Comparison of ENCODE assay signal across 17 cellular contexts in the genomic region with DNA sequence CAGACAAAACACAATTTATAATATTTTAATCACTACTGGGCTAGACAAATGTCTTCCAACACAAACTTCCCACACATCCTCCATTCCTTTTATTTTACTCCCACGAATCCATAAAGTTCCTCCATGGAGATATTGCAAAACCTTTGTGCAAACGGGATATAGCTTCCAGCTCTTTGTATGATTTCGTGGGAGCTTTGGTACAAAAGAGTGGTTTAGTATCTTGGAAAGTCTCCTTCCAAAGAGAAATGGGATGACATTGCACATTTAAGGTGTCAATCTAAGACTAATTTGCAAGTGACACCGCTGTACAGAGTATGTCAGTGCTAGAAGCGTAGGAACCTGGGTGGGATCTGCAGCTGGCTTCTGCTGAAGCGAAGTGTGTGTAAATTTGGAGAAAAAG.
A peak's percentile ranks its signal among the peaks of the same experiment; 100 is the strongest.
DNase-seq lines count a peak whose midpoint lies in the region; ATAC-seq and TF ChIP-seq lines count a peak whose summit lies in the region.
"Had no signal": no experiment of that assay in that cellular context is flagged by ENCODE, and none has a peak within 500 bp of the region (broad histone marks: within the 10 kb centered on the region; RNA-seq: fewer than 3 reads in every experiment).

No MANE protein-coding gene starts in this region.

- H3K4me1 ChIP-seq in transverse colon (peaks cover 0 to 21% (median 3%) of the 10 kb centered on the region in 4 donors), prostate gland (replicated peaks) (no peaks in the 10 kb centered on the region)
- H3K4me1 ChIP-seq: right lobe of liver, uterus had no signal

- H3K27ac ChIP-seq in transverse colon (peak overlapping the region in 3 of 4 donors; percentile 16 to 37 (median 30)), prostate gland (no peak overlapping the region)
- H3K27ac ChIP-seq: cardiac muscle cell, neutrophil, right lobe of liver, uterus had no signal

- in situ Hi-C loops in transverse colon (cut with MboI; ENCODE audit: low pct_ligation_motif_present in 1 of 4, low pct_unique_long_range_greater_than_20kb in 1 of 4, low sequenced_read_pairs in 3 of 4) = no loop called here

- no peaks in the 10 kb centered on the region for H3K9me3 ChIP-seq in transverse colon
- no peaks in the 10 kb centered on the region for H3K9me3 ChIP-seq in prostate gland
- H3K9me3 ChIP-seq: neutrophil, right lobe of liver, uterus had no signal

- H3K36me3 Mint-ChIP-seq in activated naive CD4-positive, alpha-beta T cell treated with anti-CD3 and anti-CD28 coated beads, Interleukin-2, amount 10 ng/mL, durations not matched to agents 7 days and 5 days = peaks cover 5% of the 10 kb centered on the region
- H3K36me3 Mint-ChIP-seq in activated naive CD4-positive, alpha-beta T cell treated with anti-CD3 and anti-CD28 coated beads, Interleukin-2, amount 50 U/mL, for 72 hours = peaks cover 8 to 16% of the 10 kb centered on the region in 2 donors

- H3K4me3 Mint-ChIP-seq in activated naive CD4-positive, alpha-beta T cell treated with anti-CD3 and anti-CD28 coated beads, Interleukin-2, amount 10 ng/mL, durations not matched to agents 7 days and 5 days = no peak overlapping the region
- H3K4me3 Mint-ChIP-seq: effector memory CD8-positive, alpha-beta T cell had no signal

- no peak for TF ChIP-seq POLR2A in transverse colon (IDR thresholded peaks at IDR 0.05)
- no peak for TF ChIP-seq POLR2A in prostate gland (IDR thresholded peaks at IDR 0.05)

- ATAC-seq in activated naive CD4-positive, alpha-beta T cell treated with anti-CD3 and anti-CD28 coated beads, Interleukin-2, amount 50 U/mL, for 72 hours = no peak
- ATAC-seq: effector memory CD8-positive, alpha-beta T cell had no signal

- TF ChIP-seq EP300 in transverse colon (IDR thresholded peaks at IDR 0.05; ENCODE audit: low read depth) = no peak

- H3K4me3 ChIP-seq in fibroblast of pulmonary artery (replicated peaks; ENCODE audit: low read depth, low read length) = no peak overlapping the region
- no peak overlapping the region for H3K4me3 ChIP-seq in transverse colon
- no peak overlapping the region for H3K4me3 ChIP-seq in prostate gland
- H3K4me3 ChIP-seq: cardiac muscle cell, right lobe of liver, uterus had no signal

- H3K27ac Mint-ChIP-seq in activated naive CD4-positive, alpha-beta T cell treated with anti-CD3 and anti-CD28 coated beads, Interleukin-2, amount 10 ng/mL, durations not matched to agents 7 days and 5 days = peak overlapping the region; percentile 94
- peak overlapping the region in 1 of 2 donors; percentile 77 for H3K27ac Mint-ChIP-seq in activated naive CD4-positive, alpha-beta T cell treated with anti-CD3 and anti-CD28 coated beads, Interleukin-2, amount 50 U/mL, for 72 hours
- H3K27ac Mint-ChIP-seq: effector memory CD8-positive, alpha-beta T cell had no signal

- no peaks in the 10 kb centered on the region for H3K36me3 ChIP-seq in transverse colon
- H3K36me3 ChIP-seq in prostate gland = no peaks in the 10 kb centered on the region
- H3K36me3 ChIP-seq: cardiac muscle cell, neutrophil, right lobe of liver, uterus had no signal

- CTCF ChIA-PET in activated naive CD4-positive, alpha-beta T cell treated with anti-CD3 and anti-CD28 coated beads, Interleukin-2, amount 10 ng/mL, durations not matched to agents 7 days and 5 days (lab: Charles Lee) = interaction anchor here (0.6 to 0.8 kb wide), 3 partner anchors 11 to 558 kb away, joined by 3 read pairs; no protein-coding TSS in a partner anchor

- no peak for DNase-seq in activated naive CD4-positive, alpha-beta T cell treated with anti-CD3 and anti-CD28 coated beads, Interleukin-2, amount 10 ng/mL, durations not matched to agents 7 days and 5 days
- no peak for DNase-seq in activated naive CD4-positive, alpha-beta T cell treated with anti-CD3 and anti-CD28 coated beads, Interleukin-2, amount 50 U/mL, for 72 hours (ENCODE audit: low spot score in 2 of 2)
- DNase-seq in OCI-M1 (lab: John Stamatoyannopoulos, UW) (peak; percentile 52), fibroblast of pulmonary artery (ENCODE audit: low read depth) (peak; percentile 58), transverse colon (no peak), DMS79 treated with DMSO at 0.1 percent for 48 hours (lab: John Stamatoyannopoulos, UW) (no peak), prostate gland (ENCODE audit: low spot score) (no peak), AML-193 (lab: John Stamatoyannopoulos, UW) (no peak)
- DNase-seq: activated CD8-positive, alpha-beta memory T cell treated with anti-CD3 and anti-CD28 coated beads, Interleukin-2, amount 50 U/mL, for 48 hours; activated naive CD4-positive, alpha-beta T cell treated with anti-CD3 and anti-CD28 coated beads, Interleukin-2, amount 50 U/mL, for 16 hours; effector memory CD8-positive, alpha-beta T cell; NCI-H2227 treated with DMSO at 0.1 percent for 48 hours; right lobe of liver; stimulated activated CD4-positive, alpha-beta T cell treated with anti-CD3 and anti-CD28 coated beads, Interleukin-2, amount 100 ng/mL, for 48 hours; uterus had no signal

- H3K27me3 Mint-ChIP-seq in activated naive CD4-positive, alpha-beta T cell treated with anti-CD3 and anti-CD28 coated beads, Interleukin-2, amount 10 ng/mL, durations not matched to agents 7 days and 5 days = no peaks in the 10 kb centered on the region

- H3K27me3 ChIP-seq in transverse colon = peaks cover 7% of the 10 kb centered on the region
- no peaks in the 10 kb centered on the region for H3K27me3 ChIP-seq in prostate gland (replicated peaks; ENCODE audit: insufficient read depth)
- H3K27me3 ChIP-seq: neutrophil, right lobe of liver had no signal

- peaks cover 7% of the 10 kb centered on the region for H3K9me3 Mint-ChIP-seq in activated naive CD4-positive, alpha-beta T cell treated with anti-CD3 and anti-CD28 coated beads, Interleukin-2, amount 10 ng/mL, durations not matched to agents 7 days and 5 days
- H3K9me3 Mint-ChIP-seq in activated naive CD4-positive, alpha-beta T cell treated with anti-CD3 and anti-CD28 coated beads, Interleukin-2, amount 50 U/mL, for 72 hours = peaks cover 4 to 14% of the 10 kb centered on the region in 2 donors
- H3K9me3 Mint-ChIP-seq: effector memory CD8-positive, alpha-beta T cell had no signal

- 40 to 47% methylated on average over 4 to 6 of the region's 6 CpGs for WGBS in transverse colon (ENCODE audit: low coverage in 1 of 2), 2 donors
- WGBS in prostate gland = 51% methylated on average over 6 of the region's 6 CpGs

- intact Hi-C loops in transverse colon (cut with DNase I; ENCODE audit: low total_unique reads) = no loop called here
- intact Hi-C loops in prostate gland (cut with DNase I) = no loop called here

- peaks cover 55% of the 10 kb centered on the region for H3K4me1 Mint-ChIP-seq in activated naive CD4-positive, alpha-beta T cell treated with anti-CD3 and anti-CD28 coated beads, Interleukin-2, amount 10 ng/mL, durations not matched to agents 7 days and 5 days

- TF ChIP-seq CTCF in fibroblast of pulmonary artery (IDR thresholded peaks at IDR 0.05; ENCODE audit: low read length, missing control alignments) (no peak), transverse colon (IDR thresholded peaks at IDR 0.05) (no peak), prostate gland (IDR thresholded peaks at IDR 0.05) (no peak)

Comparison
In these comparisons a context has a peak if more than half of its experiments do, and no peak if none do; other contexts are left out.
1. DNase-seq: peak in OCI-M1 (single experiment) and fibroblast of pulmonary artery (single experiment); none in activated naive CD4-positive, alpha-beta T cell treated with anti-CD3 and anti-CD28 coated beads, Interleukin-2, amount 10 ng/mL, durations not matched to agents 7 days and 5 days (single experiment), activated naive CD4-positive, alpha-beta T cell treated with anti-CD3 and anti-CD28 coated beads, Interleukin-2, amount 50 U/mL, for 72 hours (0 of 2), transverse colon (single experiment), DMS79 treated with DMSO at 0.1 percent for 48 hours (single experiment), prostate gland (single experiment) and AML-193 (0 of 2).
2. H3K27ac ChIP-seq: peak in transverse colon (3 of 4); none in prostate gland (0 of 2).